ENCODE assay signal across 20 cellular contexts in the genomic region with DNA sequence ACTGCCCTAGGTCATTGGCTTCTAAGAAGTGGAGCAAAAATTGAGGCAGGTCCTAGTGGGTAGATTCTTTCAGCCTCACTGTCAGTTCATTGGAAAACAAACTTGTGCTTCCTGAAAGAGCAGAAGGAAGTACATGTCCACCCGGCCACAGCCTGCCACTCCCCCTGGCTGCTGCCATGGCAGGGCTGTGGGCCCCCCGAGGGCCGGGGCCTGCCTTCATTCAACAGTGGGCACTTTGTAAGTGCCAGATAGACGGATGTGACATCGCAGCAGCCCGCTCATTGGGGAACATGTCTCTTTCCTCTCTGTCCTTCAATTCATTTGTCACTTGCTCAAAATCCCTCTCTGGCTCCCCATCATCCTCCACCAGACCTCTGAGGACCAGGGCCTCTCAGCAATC.
"Had no signal": no experiment of that assay in that cellular context is flagged by ENCODE, and none has a peak within 500 bp of the region (broad histone marks: within the 10 kb centered on the region; RNA-seq: fewer than 3 reads in every experiment).

No MANE protein-coding gene starts in this region.

- H3K4me2 ChIP-seq: smooth muscle cell had no signal

- H3K4me3 ChIP-seq: dorsolateral prefrontal cortex, heart right ventricle, smooth muscle cell, testis, tibial nerve had no signal

- H3K9me3 Mint-ChIP-seq: nephron progenitor cell; stimulated activated memory B cell treated with anti-CD40 and anti-IgM and Interleukin-4, amounts not matched to agents 10 μg/mL and 1 μg/mL and 100 μg/mL, for 72 hours had no signal

- H3K27me3 Mint-ChIP-seq: stimulated activated naive CD8-positive, alpha-beta T cell treated with anti-CD3 and anti-CD28 coated beads, Interleukin-15, Interleukin-2, amounts not matched to agents 100 ng/mL and 50 ng/mL, for 24 hours had no signal

- DNase-seq: caudate nucleus; cortex of kidney; effector CD8-positive, alpha-beta T cell; foreskin melanocyte; heart right ventricle; hypothalamus; kidney glomerular epithelial cell; nephron progenitor cell; posterior cingulate gyrus; right cardiac atrium; stimulated activated CD4-positive, alpha-beta T cell treated with anti-CD3 and anti-CD28 coated beads, Interleukin-4, amount 100 ng/mL, for 24 hours; testis had no signal

- H3K36me3 ChIP-seq: heart right ventricle, tibial nerve had no signal

- H3K36me3 Mint-ChIP-seq: mesothelial cell of epicardium; stimulated activated memory B cell treated with anti-CD40 and anti-IgM and Interleukin-4, amounts not matched to agents 10 μg/mL and 1 μg/mL and 100 μg/mL, for 72 hours had no signal

- H3K9me3 ChIP-seq: testis, tibial nerve had no signal

- H3K27me3 ChIP-seq: dorsolateral prefrontal cortex, heart right ventricle, testis, tibial nerve had no signal

- H3K27ac Mint-ChIP-seq: mesothelial cell of epicardium; nephron progenitor cell; stimulated activated memory B cell treated with anti-CD40 and anti-IgM and Interleukin-4, amounts not matched to agents 10 μg/mL and 1 μg/mL and 100 μg/mL, for 72 hours; stimulated activated naive CD8-positive, alpha-beta T cell treated with anti-CD3 and anti-CD28 coated beads, Interleukin-15, Interleukin-2, amounts not matched to agents 100 ng/mL and 50 ng/mL, for 24 hours had no signal

- FAIRE-seq: islet of Langerhans had no signal

- H3K27ac ChIP-seq: dorsolateral prefrontal cortex, testis, tibial nerve had no signal

- H3K4me3 Mint-ChIP-seq: mesothelial cell of epicardium; nephron progenitor cell; stimulated activated memory B cell treated with anti-CD40 and anti-IgM and Interleukin-4, amounts not matched to agents 10 μg/mL and 1 μg/mL and 100 μg/mL, for 72 hours; stimulated activated naive CD8-positive, alpha-beta T cell treated with anti-CD3 and anti-CD28 coated beads, Interleukin-15, Interleukin-2, amounts not matched to agents 100 ng/mL and 50 ng/mL, for 24 hours had no signal

- ATAC-seq: heart right ventricle; left lobe of liver; right cardiac atrium; stimulated activated memory B cell treated with anti-CD40 and anti-IgM and Interleukin-4, amounts not matched to agents 10 μg/mL and 1 μg/mL and 100 μg/mL, for 72 hours had no signal

- H3K4me1 Mint-ChIP-seq: stimulated activated memory B cell treated with anti-CD40 and anti-IgM and Interleukin-4, amounts not matched to agents 10 μg/mL and 1 μg/mL and 100 μg/mL, for 72 hours had no signal
